In genomic region chr5:181044662-181045305, GRCh38 we compare ENCODE assay signal across 15 cellular contexts. TPM values are rescaled to one million over a fixed set of nuclear protein-coding genes. Genes with fewer than 3 reads are reported as not detected.
DNase-seq lines count a peak whose midpoint lies in the region; ATAC-seq, FAIRE-seq and TF ChIP-seq lines count a peak whose summit lies in the region.
"Had no signal": no experiment of that assay in that cellular context is flagged by ENCODE, and none has a peak within 500 bp of the region (broad histone marks: within the 10 kb centered on the region; RNA-seq: fewer than 3 reads in every experiment).

No MANE protein-coding gene starts in this region.

- DNase-seq in adrenal gland (peak in 6 of 7 donors; percentile 32 to 76 (median 52)), islet precursor cell (peak; percentile 26), frontal cortex (ENCODE audit: low spot score in 2 of 2) (no peak), NCI-H2196 treated with DMSO at 0.1 percent for 48 hours (lab: John Stamatoyannopoulos, UW; ENCODE audit: unreplicated experiment) (no peak), HPDE6-E6E7 (ENCODE audit: extremely low spot score) (no peak)
- DNase-seq: NCI-H1694 treated with DMSO at 0.1 percent for 48 hours, NCI-H510A, sigmoid colon, SW 1271 had no signal

- H3K27me3 ChIP-seq in adrenal gland: peaks cover 9% of the 10 kb centered on the region
- peaks cover 0 to 37% (median 20%) of the 10 kb centered on the region in 5 donors for H3K27me3 ChIP-seq in subcutaneous abdominal adipose tissue (ENCODE audit: control insufficient read depth in 5 of 5, insufficient read depth in 4 of 5, low read length in 5 of 5)

- H3K4me1 ChIP-seq in HEK293 (ENCODE audit: control insufficient read depth, insufficient read depth, low read length) (no peaks in the 10 kb centered on the region), adrenal gland (replicated peaks in 1 of 2) (no peaks in the 10 kb centered on the region), subcutaneous abdominal adipose tissue (ENCODE audit: control insufficient read depth in 5 of 5, insufficient read depth in 5 of 5, low read length in 5 of 5) (peaks cover 7 to 46% (median 19%) of the 10 kb centered on the region in 5 donors)
- H3K4me1 ChIP-seq: sigmoid colon had no signal

- H3K27ac ChIP-seq in HEK293 (ENCODE audit: extremely low read depth, low read depth, low read length) (no peak overlapping the region), adrenal gland (peak overlapping the region in 1 of 5 donors; percentile 70), subcutaneous abdominal adipose tissue (ENCODE audit: low read depth, low read length) (peak overlapping the region; percentile 57)
- H3K27ac ChIP-seq: HL-60 had no signal

- H3K4me3 ChIP-seq in HEK293 (ENCODE audit: low read depth, low read length): no peak overlapping the region
- H3K4me3 ChIP-seq in adrenal gland: no peak overlapping the region
- H3K4me3 ChIP-seq in subcutaneous abdominal adipose tissue (ENCODE audit: low read depth in 1 of 5, low read length in 5 of 5): peak overlapping the region; percentile 18 to 83 (median 76)
- H3K4me3 ChIP-seq: sigmoid colon had no signal

- POLR2A ChIA-PET in HEK293 (lab: Yijun Ruan, JAX): no interaction called here

- 50 to 57% (median 51%) methylated on average over 9 to 11 of the region's 11 CpGs for WGBS in adrenal gland, 4 donors

- H3K9me3 ChIP-seq in HEK293 (ENCODE audit: control insufficient read depth, insufficient read depth, low read depth, low read length) (no peaks in the 10 kb centered on the region), adrenal gland (replicated peaks in 1 of 3) (no peaks in the 10 kb centered on the region), subcutaneous abdominal adipose tissue (ENCODE audit: control insufficient read depth in 5 of 5, low read length in 5 of 5) (no peaks in the 10 kb centered on the region)
- H3K9me3 ChIP-seq: sigmoid colon had no signal

- no peak for TF ChIP-seq POLR2A in adrenal gland (IDR thresholded peaks at IDR 0.05)

- H3K9ac ChIP-seq in subcutaneous abdominal adipose tissue (ENCODE audit: low read length in 5 of 5): peak overlapping the region in 1 of 5 donors; percentile 79

- H3K36me3 ChIP-seq in HEK293 (ENCODE audit: control insufficient read depth in 2 of 2, insufficient read depth in 1 of 2, low read length in 2 of 2): no peaks in the 10 kb centered on the region
- H3K36me3 ChIP-seq in adrenal gland (replicated peaks in 1 of 2): no peaks in the 10 kb centered on the region
- peaks cover 0 to 38% (median 28%) of the 10 kb centered on the region in 5 donors for H3K36me3 ChIP-seq in subcutaneous abdominal adipose tissue (ENCODE audit: control insufficient read depth in 5 of 5, insufficient read depth in 5 of 5, low read length in 5 of 5)
- H3K36me3 ChIP-seq: sigmoid colon had no signal

- no peak for TF ChIP-seq CTCF in HEK293 (tag by site-specific recombination; IDR thresholded peaks at IDR 0.05)
- no peak for TF ChIP-seq CTCF in adrenal gland (IDR thresholded peaks at IDR 0.05)

- no peak for FAIRE-seq in frontal cortex (lab: Jason Lieb, UNC)

- ATAC-seq in HG03025 (IDR thresholded peaks at IDR 0.05; ENCODE audit: low FRiP score, unreplicated experiment): no peak

- CTCF ChIA-PET in HEK293 (lab: Yijun Ruan, JAX): no interaction called here

- intact Hi-C loops in adrenal gland (cut with DNase I): no loop called here

TF ChIP-seq in HEK293, 187 proteins besides CTCF, POLR2A, EP300 and RAD21 (continues in another document):
- peak; percentile 35; the same call in 1 of the 2 replicates for TF ChIP-seq ZNF366 (tag by site-specific recombination; conservative IDR thresholded peaks at IDR 0.05)
- no peak for TF ChIP-seq ZNF561 (tag by site-specific recombination; IDR thresholded peaks at IDR 0.05; ENCODE audit: borderline replicate concordance)
- no peak for TF ChIP-seq ZBTB48 (tag by site-specific recombination; IDR thresholded peaks at IDR 0.05)
- TF ChIP-seq ZNF843 (tag by site-specific recombination; IDR thresholded peaks at IDR 0.05): no peak
- no peak for TF ChIP-seq ZNF791 (tag by site-specific recombination; IDR thresholded peaks at IDR 0.05)
- no peak for TF ChIP-seq MYNN (tag by site-specific recombination; IDR thresholded peaks at IDR 0.05; ENCODE audit: borderline replicate concordance)
- no peak for TF ChIP-seq ZNF664 (tag by site-specific recombination; IDR thresholded peaks at IDR 0.05)
- no peak for TF ChIP-seq KLF17 (tag by site-specific recombination; IDR thresholded peaks at IDR 0.05)
- TF ChIP-seq ZNF629 (tag by site-specific recombination; IDR thresholded peaks at IDR 0.05): no peak
- no peak for TF ChIP-seq ZNF26 (tag by site-specific recombination; IDR thresholded peaks at IDR 0.05)
- no peak for TF ChIP-seq AEBP2 (tag by site-specific recombination; IDR thresholded peaks at IDR 0.05; ENCODE audit: borderline replicate concordance)
- TF ChIP-seq ZNF426 (tag by site-specific recombination; IDR thresholded peaks at IDR 0.05): no peak
- TF ChIP-seq OVOL3 (tag by site-specific recombination; IDR thresholded peaks at IDR 0.05): no peak
- TF ChIP-seq ZNF488 (tag by site-specific recombination; IDR thresholded peaks at IDR 0.05): no peak
- no peak for TF ChIP-seq PATZ1 (tag by site-specific recombination; IDR thresholded peaks at IDR 0.05)
- TF ChIP-seq ZNF394 (tag by site-specific recombination; IDR thresholded peaks at IDR 0.05; ENCODE audit: borderline replicate concordance): peak; percentile 54; the same call in 1 of the 2 replicates
- no peak for TF ChIP-seq KLF16 (tag by site-specific recombination; IDR thresholded peaks at IDR 0.05)
- TF ChIP-seq SCRT1 (tag by site-specific recombination; IDR thresholded peaks at IDR 0.05; ENCODE audit: borderline replicate concordance): no peak
- TF ChIP-seq ZNF837 (tag by site-specific recombination; IDR thresholded peaks at IDR 0.05): no peak
- no peak for TF ChIP-seq YY1 (tag by site-specific recombination; IDR thresholded peaks at IDR 0.05)

RNA-seq across cellular contexts. Expression of gene BTNL9, which starts 4.7 kb away (rescaled TPM):
- 10 to 100 TPM in 6 of 8 donors, 1 to 10 TPM in 2; 5.6 to 32.0 (median 17.6) TPM for total RNA-seq in adrenal gland
- polyA plus RNA-seq in adrenal gland: 10 to 100 TPM in 2 of 3 donors, 1 to 10 TPM in 1; 4.2 to 62.7 (median 47.9) TPM
- 2.9 TPM for total RNA-seq in frontal cortex
- polyA plus RNA-seq: CD14-positive monocyte had no signal

RNA-seq across cellular contexts. Expression of gene BTNL3, which starts 56.1 kb away (rescaled TPM):
- 1 to 10 TPM in 1 of 8 donors, under 1 TPM in 3, not detected in 4; 0.14 to 1.0 (median 0.21) TPM for total RNA-seq in adrenal gland
- under 1 TPM; 0.03 to 0.08 (median 0.07) TPM for polyA plus RNA-seq in adrenal gland
- not detected for total RNA-seq in frontal cortex
- polyA plus RNA-seq: neural cell had no signal

Comparison
In these comparisons a context has a peak if more than half of its experiments do, and no peak if none do; other contexts are left out.
1. H3K4me3 ChIP-seq: peak in subcutaneous abdominal adipose tissue (5 of 5); none in HEK293 (single experiment) and adrenal gland (0 of 4).
2. DNase-seq: peak in adrenal gland (6 of 7) and islet precursor cell (single experiment); none in frontal cortex (0 of 2), NCI-H2196 treated with DMSO at 0.1 percent for 48 hours (single experiment) and HPDE6-E6E7 (single experiment).